In the genomic region with DNA sequence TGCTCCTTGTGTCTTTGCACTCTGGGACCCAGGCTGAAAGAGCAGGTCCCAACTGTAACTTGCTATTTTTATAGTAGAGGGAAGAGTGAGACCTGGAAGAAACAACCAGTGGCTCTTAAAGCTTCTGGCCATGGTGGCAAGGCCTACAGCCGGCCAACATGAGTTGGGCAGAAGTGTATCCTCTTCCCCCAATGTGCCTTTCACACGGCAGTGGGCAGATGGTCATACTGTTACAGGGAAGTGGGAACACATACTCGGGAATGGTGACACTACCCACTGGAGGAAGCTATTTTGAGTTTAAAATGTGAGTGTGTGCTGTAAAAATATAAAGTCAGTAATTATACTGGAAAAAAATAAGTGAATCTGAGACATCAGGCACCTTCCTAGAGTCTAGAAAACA, we compare ENCODE assay signal across 32 cellular contexts.
"Had no signal": no experiment of that assay in that cellular context is flagged by ENCODE, and none has a peak within 500 bp of the region (broad histone marks: within the 10 kb centered on the region; RNA-seq: fewer than 3 reads in every experiment).

No MANE protein-coding gene starts in this region.

- H3K27ac ChIP-seq: breast epithelium, left lung, lower lobe of right lung, pancreas, prostate gland, thyroid gland, upper lobe of left lung had no signal

- DNase-seq: activated CD4-positive, alpha-beta T cell treated with anti-CD3 and anti-CD28 coated beads for 4 hours; activated CD4-positive, alpha-beta T cell treated with anti-CD3 and anti-CD28 coated beads, Interleukin-2, amount 50 U/mL, for 4 hours; activated CD4-positive, CD25-positive, alpha-beta regulatory T cell; activated gamma-delta T cell; activated naive CD4-positive, alpha-beta T cell treated with anti-CD3 and anti-CD28 coated beads, Interleukin-2, amount 10 ng/mL, durations not matched to agents 7 days and 5 days; activated naive CD8-positive, alpha-beta T cell treated with anti-CD3 and anti-CD28 coated beads, Interleukin-2, amount 50 U/mL, for 24 hours; activated T-cell treated with anti-CD3 and anti-CD28 coated beads, Interleukin-2, amount 50 U/mL, for 1 hour; amygdala; central memory CD4-positive, alpha-beta T cell; endodermal cell; foreskin fibroblast; hippocampal formation; left lung; lower lobe of right lung; mesendoderm; mucosa of descending colon; pancreas; retina; small intestine; stimulated activated CD4-positive, alpha-beta T cell treated with anti-CD3 and anti-CD28 coated beads, Interleukin-4, amount 100 ng/mL, for 24 hours; T-helper 17 cell; thyroid gland; upper lobe of left lung had no signal

- H3K9me3 Mint-ChIP-seq: activated naive CD4-positive, alpha-beta T cell treated with anti-CD3 and anti-CD28 coated beads, Interleukin-2, amount 10 ng/mL, durations not matched to agents 7 days and 5 days; activated naive CD8-positive, alpha-beta T cell treated with anti-CD3 and anti-CD28 coated beads, Interleukin-2, amount 50 U/mL, for 24 hours; activated T-helper 1 cell treated with anti-CD3 and anti-CD28 coated beads, Interleukin-12 subunit alpha, Interleukin-12 subunit beta, Interleukin-2, Interleukin-4 antibody, amounts not matched to agents 30 ng/mL and 10 ng/mL and 1 ng/mL, durations not matched to agents 14 hours and 24 hours and 36 hours; endodermal cell; nephron; stimulated activated effector memory CD8-positive, alpha-beta T cell treated with anti-CD3 and anti-CD28 coated beads, Interleukin-12 subunit alpha, Interleukin-12 subunit beta, amount 100 ng/mL, for 72 hours; stimulated activated naive CD8-positive, alpha-beta T cell treated with anti-CD3 and anti-CD28 coated beads, Interleukin-15, Interleukin-2, amounts not matched to agents 100 ng/mL and 50 ng/mL, for 24 hours had no signal

- H3K9me3 ChIP-seq: breast epithelium, left lung, lower lobe of right lung, mucosa of descending colon, pancreas, prostate gland, thyroid gland, upper lobe of left lung had no signal

- H3K27me3 ChIP-seq: breast epithelium, left lung, pancreas, thyroid gland, upper lobe of left lung had no signal

- H3K36me3 ChIP-seq: breast epithelium, pancreas, prostate gland, thyroid gland, upper lobe of left lung had no signal

- H3K27ac Mint-ChIP-seq: activated naive CD4-positive, alpha-beta T cell treated with anti-CD3 and anti-CD28 coated beads, Interleukin-2, amount 10 ng/mL, durations not matched to agents 7 days and 5 days; activated naive CD8-positive, alpha-beta T cell treated with anti-CD3 and anti-CD28 coated beads, Interleukin-2, amount 50 U/mL, for 24 hours; activated T-helper 1 cell treated with anti-CD3 and anti-CD28 coated beads, Interleukin-12 subunit alpha, Interleukin-12 subunit beta, Interleukin-2, Interleukin-4 antibody, amounts not matched to agents 30 ng/mL and 10 ng/mL and 1 ng/mL, durations not matched to agents 14 hours and 24 hours and 36 hours; endodermal cell; nephron; stimulated activated naive CD8-positive, alpha-beta T cell treated with anti-CD3 and anti-CD28 coated beads, Interleukin-15, Interleukin-2, amounts not matched to agents 100 ng/mL and 50 ng/mL, for 24 hours; T-helper 17 cell had no signal

- H3K36me3 Mint-ChIP-seq: activated naive CD4-positive, alpha-beta T cell treated with anti-CD3 and anti-CD28 coated beads, Interleukin-2, amount 10 ng/mL, durations not matched to agents 7 days and 5 days; stimulated activated effector memory CD8-positive, alpha-beta T cell treated with anti-CD3 and anti-CD28 coated beads, Interleukin-12 subunit alpha, Interleukin-12 subunit beta, amount 100 ng/mL, for 72 hours had no signal

- ATAC-seq: activated naive CD8-positive, alpha-beta T cell treated with anti-CD3 and anti-CD28 coated beads, Interleukin-2, amount 50 U/mL, for 24 hours; esophagus mucosa; left lung; lower lobe of right lung; mucosa of descending colon; pancreas; sciatic nerve; SK-N-SH treated with all-trans-retinoic acid at 6 μM for 48 hours; stimulated activated effector memory CD8-positive, alpha-beta T cell treated with anti-CD3 and anti-CD28 coated beads, Interleukin-12 subunit alpha, Interleukin-12 subunit beta, amount 100 ng/mL, for 72 hours; T-helper 17 cell had no signal

- H3K4me3 Mint-ChIP-seq: activated naive CD4-positive, alpha-beta T cell treated with anti-CD3 and anti-CD28 coated beads, Interleukin-2, amount 10 ng/mL, durations not matched to agents 7 days and 5 days; activated naive CD8-positive, alpha-beta T cell treated with anti-CD3 and anti-CD28 coated beads, Interleukin-2, amount 50 U/mL, for 24 hours; activated T-helper 1 cell treated with anti-CD3 and anti-CD28 coated beads, Interleukin-12 subunit alpha, Interleukin-12 subunit beta, Interleukin-2, Interleukin-4 antibody, amounts not matched to agents 30 ng/mL and 10 ng/mL and 1 ng/mL, durations not matched to agents 14 hours and 24 hours and 36 hours; endodermal cell; nephron; stimulated activated effector memory CD8-positive, alpha-beta T cell treated with anti-CD3 and anti-CD28 coated beads, Interleukin-12 subunit alpha, Interleukin-12 subunit beta, amount 100 ng/mL, for 72 hours; stimulated activated naive CD8-positive, alpha-beta T cell treated with anti-CD3 and anti-CD28 coated beads, Interleukin-15, Interleukin-2, amounts not matched to agents 100 ng/mL and 50 ng/mL, for 24 hours; T-helper 17 cell had no signal

- H3K4me1 Mint-ChIP-seq: endodermal cell had no signal

- H3K27me3 Mint-ChIP-seq: activated naive CD8-positive, alpha-beta T cell treated with anti-CD3 and anti-CD28 coated beads, Interleukin-2, amount 50 U/mL, for 24 hours; stimulated activated naive CD8-positive, alpha-beta T cell treated with anti-CD3 and anti-CD28 coated beads, Interleukin-15, Interleukin-2, amounts not matched to agents 100 ng/mL and 50 ng/mL, for 24 hours; T-helper 17 cell had no signal

- H3K4me3 ChIP-seq: breast epithelium, left lung, lower lobe of right lung, mucosa of descending colon, pancreas, prostate gland, thyroid gland, upper lobe of left lung had no signal
